In genomic region chr15:90086868-90087268, GRCh38 we compare ENCODE assay signal across 8 cellular contexts. TPM values are rescaled to one million over a fixed set of nuclear protein-coding genes. Genes with fewer than 3 reads are reported as not detected.
DNase-seq lines count a peak whose midpoint lies in the region; ATAC-seq, FAIRE-seq and TF ChIP-seq lines count a peak whose summit lies in the region.

No MANE protein-coding gene starts in this region.

- peaks cover 60% of the 10 kb centered on the region for H3K36me3 ChIP-seq in CD4-positive, CD25-positive, alpha-beta regulatory T cell (ENCODE audit: control insufficient read depth, insufficient read depth, low read length)
- H3K36me3 ChIP-seq in GM23338 (ENCODE audit: insufficient read depth) = no peaks in the 10 kb centered on the region
- H3K36me3 ChIP-seq in keratinocyte (ENCODE audit: control insufficient read depth in 2 of 2, extremely low read depth in 1 of 2, insufficient read depth in 2 of 2, low read length in 2 of 2) = peaks cover 0 to 1% of the 10 kb centered on the region in 2 experiments

- H3K9me2 ChIP-seq in GM23338 (ENCODE audit: insufficient read depth) = no peaks in the 10 kb centered on the region; the same call in 1 of the 2 replicates

- peaks cover 22% of the 10 kb centered on the region for H3K36me3 Mint-ChIP-seq in CD4-positive, CD25-positive, alpha-beta regulatory T cell
- peaks cover 50% of the 10 kb centered on the region for H3K36me3 Mint-ChIP-seq in GM23338 (ENCODE audit: low read depth)
- peaks cover 22% of the 10 kb centered on the region for H3K36me3 Mint-ChIP-seq in activated naive CD8-positive, alpha-beta T cell treated with anti-CD3 and anti-CD28 coated beads, Interleukin-2, amount 10 ng/mL, durations not matched to agents 7 days and 5 days

- H3K9me3 ChIP-seq in CD4-positive, CD25-positive, alpha-beta regulatory T cell (ENCODE audit: control insufficient read depth in 2 of 2, low read length in 2 of 2) = no peaks in the 10 kb centered on the region
- no peaks in the 10 kb centered on the region for H3K9me3 ChIP-seq in keratinocyte (ENCODE audit: control insufficient read depth, low read depth, low read length)

- no peaks in the 10 kb centered on the region for H3K9me1 ChIP-seq in keratinocyte (ENCODE audit: control insufficient read depth, extremely low read depth, insufficient read depth, low read length)

- no peak overlapping the region for H3K4me3 Mint-ChIP-seq in CD4-positive, CD25-positive, alpha-beta regulatory T cell
- H3K4me3 Mint-ChIP-seq in GM23338 = no peak overlapping the region
- no peak overlapping the region for H3K4me3 Mint-ChIP-seq in activated naive CD8-positive, alpha-beta T cell treated with anti-CD3 and anti-CD28 coated beads, Interleukin-2, amount 10 ng/mL, durations not matched to agents 7 days and 5 days

- peaks cover 5% of the 10 kb centered on the region; the same call in 1 of the 2 replicates for H4K20me1 ChIP-seq in GM23338 (replicated peaks; ENCODE audit: insufficient read depth)
- no peaks in the 10 kb centered on the region for H4K20me1 ChIP-seq in keratinocyte (ENCODE audit: control insufficient read depth, extremely low read depth, insufficient read depth, low read length)

- no peaks in the 10 kb centered on the region for H3K79me2 ChIP-seq in GM23338 (replicated peaks; ENCODE audit: insufficient read depth)
- H3K79me2 ChIP-seq in keratinocyte (ENCODE audit: control insufficient read depth, insufficient read depth, low read length) = no peaks in the 10 kb centered on the region

- DNase-seq in CD4-positive, CD25-positive, alpha-beta regulatory T cell = peak in 2 of 3 donors; percentile 53 to 61
- peak; percentile 67 for DNase-seq in GM23338 (ENCODE audit: low spot score)
- peak; percentile 34 for DNase-seq in RCC 7860 (ENCODE audit: low spot score)
- DNase-seq in activated naive CD8-positive, alpha-beta T cell treated with anti-CD3 and anti-CD28 coated beads, Interleukin-2, amount 10 ng/mL, durations not matched to agents 7 days and 5 days = peak; percentile 62
- no peak for DNase-seq in keratinocyte (ENCODE audit: low read depth, low spot score)
- peak; percentile 58 for DNase-seq in stimulated activated naive CD8-positive, alpha-beta T cell treated with anti-CD3 and anti-CD28 coated beads, Interleukin-15, Interleukin-2, amounts not matched to agents 100 U/mL and 50 U/mL, for 24 hours
- no peak for DNase-seq in GF-D8 (lab: John Stamatoyannopoulos, UW)

- no peaks in the 10 kb centered on the region for H3K27me3 ChIP-seq in CD4-positive, CD25-positive, alpha-beta regulatory T cell (ENCODE audit: control insufficient read depth, insufficient read depth, low read length)
- H3K27me3 ChIP-seq in GM23338 (ENCODE audit: insufficient read depth) (no peaks in the 10 kb centered on the region), keratinocyte (ENCODE audit: control insufficient read depth, extremely low read depth, insufficient read depth, low read length) (no peaks in the 10 kb centered on the region)

- POLR2A ChIA-PET in activated naive CD8-positive, alpha-beta T cell treated with anti-CD3 and anti-CD28 coated beads, Interleukin-2, amount 10 ng/mL, durations not matched to agents 7 days and 5 days (lab: Charles Lee) = no interaction called here

- no peaks in the 10 kb centered on the region for H3K27me3 Mint-ChIP-seq in CD4-positive, CD25-positive, alpha-beta regulatory T cell
- H3K27me3 Mint-ChIP-seq in GM23338 (ENCODE audit: insufficient read depth, low read depth, poor library complexity) = peaks cover 17% of the 10 kb centered on the region
- no peaks in the 10 kb centered on the region for H3K27me3 Mint-ChIP-seq in activated naive CD8-positive, alpha-beta T cell treated with anti-CD3 and anti-CD28 coated beads, Interleukin-2, amount 10 ng/mL, durations not matched to agents 7 days and 5 days

- FAIRE-seq in RCC 7860 (lab: Jason Lieb, UNC) (no peak), keratinocyte (lab: Jason Lieb, UNC) (peak; percentile 77)

- peaks cover 0 to 17% (median 8%) of the 10 kb centered on the region in 4 donors for H3K4me1 Mint-ChIP-seq in CD4-positive, CD25-positive, alpha-beta regulatory T cell
- H3K4me1 Mint-ChIP-seq in GM23338 = peaks cover 2% of the 10 kb centered on the region; the same call in 2 of the 3 replicates
- peaks cover 9% of the 10 kb centered on the region for H3K4me1 Mint-ChIP-seq in activated naive CD8-positive, alpha-beta T cell treated with anti-CD3 and anti-CD28 coated beads, Interleukin-2, amount 10 ng/mL, durations not matched to agents 7 days and 5 days

- H3K4me1 ChIP-seq in CD4-positive, CD25-positive, alpha-beta regulatory T cell (ENCODE audit: control insufficient read depth, insufficient read depth, low read length, poor library complexity, severe bottlenecking) = no peaks in the 10 kb centered on the region
- H3K4me1 ChIP-seq in GM23338 (ENCODE audit: insufficient read depth) (no peaks in the 10 kb centered on the region), keratinocyte (ENCODE audit: control insufficient read depth, extremely low read depth, insufficient read depth, low read length) (no peaks in the 10 kb centered on the region)

- H3K9me3 Mint-ChIP-seq in CD4-positive, CD25-positive, alpha-beta regulatory T cell = no peaks in the 10 kb centered on the region
- peaks cover 4% of the 10 kb centered on the region for H3K9me3 Mint-ChIP-seq in GM23338
- H3K9me3 Mint-ChIP-seq in activated naive CD8-positive, alpha-beta T cell treated with anti-CD3 and anti-CD28 coated beads, Interleukin-2, amount 10 ng/mL, durations not matched to agents 7 days and 5 days = no peaks in the 10 kb centered on the region

- H3K4me2 ChIP-seq in GM23338 (no peak overlapping the region), keratinocyte (ENCODE audit: control insufficient read depth, extremely low read depth, insufficient read depth, low read depth, low read length) (no peak overlapping the region)

- no peak overlapping the region for H3K27ac ChIP-seq in CD4-positive, CD25-positive, alpha-beta regulatory T cell (ENCODE audit: insufficient read depth, low read length, poor library complexity, severe bottlenecking)
- no peak overlapping the region for H3K27ac ChIP-seq in GM23338 (ENCODE audit: low read depth)
- H3K27ac ChIP-seq in keratinocyte (ENCODE audit: control insufficient read depth, insufficient read depth, low read length) = no peak overlapping the region

- peak overlapping the region in 2 of 3 donors; percentile 48 to 88 for H3K27ac Mint-ChIP-seq in CD4-positive, CD25-positive, alpha-beta regulatory T cell
- no peak overlapping the region for H3K27ac Mint-ChIP-seq in GM23338
- peak overlapping the region; percentile 51 for H3K27ac Mint-ChIP-seq in activated naive CD8-positive, alpha-beta T cell treated with anti-CD3 and anti-CD28 coated beads, Interleukin-2, amount 10 ng/mL, durations not matched to agents 7 days and 5 days

- no peak overlapping the region for H3K4me3 ChIP-seq in CD4-positive, CD25-positive, alpha-beta regulatory T cell (ENCODE audit: low read depth, low read length)
- H3K4me3 ChIP-seq in GM23338 (no peak overlapping the region), keratinocyte (ENCODE audit: control insufficient read depth in 2 of 3, extremely low read depth in 1 of 3, insufficient read depth in 2 of 3, low read depth in 1 of 3, low read length in 3 of 3) (no peak overlapping the region)

- H3K9ac ChIP-seq in keratinocyte (ENCODE audit: control insufficient read depth, extremely low read depth, insufficient read depth, low read length) = no peak overlapping the region

- TF ChIP-seq CTCF in GM23338 (conservative IDR thresholded peaks at IDR 0.05; ENCODE audit: low read depth in 2 of 2) = peak; percentile 81 to 85
- peak; percentile 84 to 86 (median 86) for TF ChIP-seq CTCF in keratinocyte (optimal IDR thresholded peaks at IDR 0.05 in 1 of 3, IDR thresholded peaks at IDR 0.05 in 1 of 3, conservative IDR thresholded peaks at IDR 0.05 in 1 of 3; ENCODE audit: extremely low read depth in 1 of 3, insufficient read depth in 2 of 3, low read length in 3 of 3)

- H2AFZ ChIP-seq in GM23338 = no peak overlapping the region
- H2AFZ ChIP-seq in keratinocyte (ENCODE audit: control insufficient read depth, low read length) = no peak overlapping the region

- no peaks in the 10 kb centered on the region; the same call in 1 of the 2 replicates for H3F3A ChIP-seq in GM23338 (replicated peaks; ENCODE audit: low read depth)

- peak; percentile 56 to 71 for ATAC-seq in CD4-positive, CD25-positive, alpha-beta regulatory T cell (ENCODE audit: low read depth in 2 of 2)
- ATAC-seq in GM23338 (peak; percentile 69), GM21825 (IDR thresholded peaks at IDR 0.05; ENCODE audit: unreplicated experiment) (no peak)
- ATAC-seq in activated naive CD8-positive, alpha-beta T cell treated with anti-CD3 and anti-CD28 coated beads, Interleukin-2, amount 10 ng/mL, durations not matched to agents 7 days and 5 days (ENCODE audit: low read depth) = peak; percentile 62
- peak; percentile 42 for ATAC-seq in stimulated activated naive CD8-positive, alpha-beta T cell treated with anti-CD3 and anti-CD28 coated beads, Interleukin-15, Interleukin-2, amounts not matched to agents 100 U/mL and 50 U/mL, for 24 hours

- dilution Hi-C loops in keratinocyte (cut with MboI; ENCODE audit: extremely low pct_ligation_motif_present, low sequenced_read_pairs) = no loop called here

TF ChIP-seq in GM23338, 12 proteins besides CTCF, POLR2A, EP300 and RAD21:
- no peak for TF ChIP-seq POLR2AphosphoS5 (IDR thresholded peaks at IDR 0.05; ENCODE audit: low read depth)

RNA-seq across cellular contexts. Expression of gene IDH2, which starts 15.4 kb away (rescaled TPM):
- 60.8 TPM for total RNA-seq in CD4-positive, CD25-positive, alpha-beta regulatory T cell
- polyA plus RNA-seq in CD4-positive, CD25-positive, alpha-beta regulatory T cell = 100 to 1,000 TPM in 2 of 4 donors, 10 to 100 TPM in 2; 88.4 to 123 (median 97.1) TPM
- 63.6 and 64.0 TPM in 2 replicates for total RNA-seq in GM23338 (2014; rRNA removed; shearing (Covaris generic))
- polyA plus RNA-seq in GM23338 (2016; fragmentation: Nextera tagmentation; extraction: Ambion mirVana) = 54.9 and 58.1 TPM in 2 replicates
- 100 to 1,000 TPM; 233 to 260 TPM for total RNA-seq in activated naive CD8-positive, alpha-beta T cell treated with anti-CD3 and anti-CD28 coated beads, Interleukin-2, amount 10 ng/mL, durations not matched to agents 7 days and 5 days
- 23.5 to 28.3 TPM (median 27.9 TPM) in 3 replicates for polyA plus RNA-seq in keratinocyte
- polyA plus RNA-seq in keratinocyte (2011; ENCODE audit: low read depth) = 15.4 TPM
- 9.5 and 16.2 TPM in 2 replicates for polyA plus RNA-seq in keratinocyte (2011; cell fraction: cytosol; rRNA removed)
- 6.3 and 8.6 TPM in 2 replicates for polyA plus RNA-seq in keratinocyte (2011; cell fraction: nucleus; rRNA removed)
- 24.0 and 29.7 TPM in 2 replicates for polyA plus RNA-seq in keratinocyte (2012; ENCODE audit: low replicate concordance)
- polyA minus RNA-seq in keratinocyte = 25.2 to 46.0 TPM (median 27.3 TPM) in 3 replicates
- polyA minus RNA-seq in keratinocyte (2011; cell fraction: cytosol; rRNA and poly(A)+ RNA removed) = 15.9 TPM
- 3.3 and 4.9 TPM in 2 replicates for polyA minus RNA-seq in keratinocyte (2011; cell fraction: nucleus; rRNA and poly(A)+ RNA removed)

Comparison
In these comparisons a context has a peak if more than half of its experiments do, and no peak if none do; other contexts are left out.
1. DNase-seq: peak in CD4-positive, CD25-positive, alpha-beta regulatory T cell (2 of 3), GM23338 (single experiment), RCC 7860 (single experiment), activated naive CD8-positive, alpha-beta T cell treated with anti-CD3 and anti-CD28 coated beads, Interleukin-2, amount 10 ng/mL, durations not matched to agents 7 days and 5 days (single experiment) and stimulated activated naive CD8-positive, alpha-beta T cell treated with anti-CD3 and anti-CD28 coated beads, Interleukin-15, Interleukin-2, amounts not matched to agents 100 U/mL and 50 U/mL, for 24 hours (single experiment); none in keratinocyte (single experiment) and GF-D8 (single experiment).